In genomic region chr19:46896076-46896794, GRCh38 we compare ENCODE assay signal across 22 cellular contexts. TPM values are rescaled to one million over a fixed set of nuclear protein-coding genes. Genes with fewer than 3 reads are reported as not detected.
DNase-seq lines count a peak whose midpoint lies in the region; ATAC-seq and TF ChIP-seq lines count a peak whose summit lies in the region.
"Had no signal": no experiment of that assay in that cellular context is flagged by ENCODE, and none has a peak within 500 bp of the region (broad histone marks: within the 10 kb centered on the region; RNA-seq: fewer than 3 reads in every experiment).

No MANE protein-coding gene starts in this region.

- TF ChIP-seq CTCF in lower lobe of right lung (IDR thresholded peaks at IDR 0.05) (no peak), tibial nerve (IDR thresholded peaks at IDR 0.05) (no peak)

- H3K4me3 ChIP-seq in SJCRH30 (no peak overlapping the region), lower lobe of right lung (no peak overlapping the region), tibial nerve (no peak overlapping the region)
- H3K4me3 ChIP-seq: breast epithelium, GM12878, hepatocyte, SK-N-MC, smooth muscle cell had no signal

- DNase-seq in activated CD8-positive, alpha-beta memory T cell treated with anti-CD3 and anti-CD28 coated beads for 24 hours, result peak; percentile 26
- DNase-seq in activated CD8-positive, alpha-beta memory T cell treated with anti-CD3 and anti-CD28 coated beads, Interleukin-2, amount 10 ng/mL, durations not matched to agents 7 days and 5 days, result no peak
- peak; percentile 91 to 95 for DNase-seq in SJCRH30
- DNase-seq in lower lobe of right lung, result peak; percentile 64
- no peak for DNase-seq in tibial nerve (ENCODE audit: low spot score in 2 of 2)
- DNase-seq in cerebellar nuclear complex (lab: John Stamatoyannopoulos, UW), result no peak
- DNase-seq: activated effector memory CD4-positive, alpha-beta T cell treated with Interleukin-2 at 50 U/mL for 16 hours; C1 segment of cervical spinal cord; GDM1; mammary epithelial cell; naive thymus-derived CD4-positive, alpha-beta T cell; NCI-H2029 treated with DMSO at 0.1 percent for 48 hours; stimulated activated CD4-positive, alpha-beta T cell treated with anti-CD3 and anti-CD28 coated beads, Interleukin-4, amount 100 ng/mL, for 1 hour; T-helper 9 cell had no signal

- H3K4me1 ChIP-seq in SJCRH30 (peaks cover 21% of the 10 kb centered on the region), lower lobe of right lung (peaks cover 28% of the 10 kb centered on the region), tibial nerve (peaks cover 0 to 33% (median 13%) of the 10 kb centered on the region in 4 donors)

- H3K27me3 ChIP-seq in SJCRH30, result no peaks in the 10 kb centered on the region
- H3K27me3 ChIP-seq in lower lobe of right lung (ENCODE audit: low read depth), result no peaks in the 10 kb centered on the region
- no peaks in the 10 kb centered on the region for H3K27me3 ChIP-seq in tibial nerve
- H3K27me3 ChIP-seq: breast epithelium, hepatocyte had no signal

- H3K27ac ChIP-seq in SJCRH30 (no peak overlapping the region), lower lobe of right lung (peak overlapping the region; percentile 18), tibial nerve (no peak overlapping the region)
- H3K27ac ChIP-seq: breast epithelium, hepatocyte had no signal

- peaks cover 13% of the 10 kb centered on the region for H3K4me1 Mint-ChIP-seq in activated CD8-positive, alpha-beta memory T cell treated with anti-CD3 and anti-CD28 coated beads, Interleukin-2, amount 10 ng/mL, durations not matched to agents 7 days and 5 days

- no peak for ATAC-seq in activated CD8-positive, alpha-beta memory T cell treated with anti-CD3 and anti-CD28 coated beads, Interleukin-2, amount 10 ng/mL, durations not matched to agents 7 days and 5 days
- ATAC-seq in lower lobe of right lung (peak; percentile 65 to 85), GM18873 (IDR thresholded peaks at IDR 0.05; ENCODE audit: low FRiP score, unreplicated experiment) (no peak), HG02981 (IDR thresholded peaks at IDR 0.05; ENCODE audit: unreplicated experiment) (no peak)
- ATAC-seq: GM12878; naive thymus-derived CD4-positive, alpha-beta T cell had no signal

- intact Hi-C loops in lower lobe of right lung (cut with DNase I), result no loop called here

- H3K27me3 Mint-ChIP-seq in activated CD8-positive, alpha-beta memory T cell treated with anti-CD3 and anti-CD28 coated beads, Interleukin-2, amount 10 ng/mL, durations not matched to agents 7 days and 5 days, result no peaks in the 10 kb centered on the region
- H3K27me3 Mint-ChIP-seq: dendritic cell treated with granulocyte-macrophage colony-stimulating factor and Interleukin-4, amounts not matched to agents 40 ng/mL and 50 ng/mL, for 4 days; naive thymus-derived CD4-positive, alpha-beta T cell had no signal

- CTCF ChIA-PET in activated CD8-positive, alpha-beta memory T cell treated with anti-CD3 and anti-CD28 coated beads, Interleukin-2, amount 10 ng/mL, durations not matched to agents 7 days and 5 days (lab: Charles Lee), result interaction anchor here (0.7 to 1.2 kb wide), 2 partner anchors 8 to 142 kb away, joined by 3 to 5 read pairs; no protein-coding TSS in a partner anchor

- H3K9me3 ChIP-seq in SJCRH30 (replicated peaks), result no peaks in the 10 kb centered on the region
- no peaks in the 10 kb centered on the region for H3K9me3 ChIP-seq in lower lobe of right lung
- no peaks in the 10 kb centered on the region for H3K9me3 ChIP-seq in tibial nerve
- H3K9me3 ChIP-seq: breast epithelium had no signal

- H3K36me3 Mint-ChIP-seq in activated CD8-positive, alpha-beta memory T cell treated with anti-CD3 and anti-CD28 coated beads, Interleukin-2, amount 10 ng/mL, durations not matched to agents 7 days and 5 days, result peaks cover 3% of the 10 kb centered on the region

- H3K27ac Mint-ChIP-seq in activated CD8-positive, alpha-beta memory T cell treated with anti-CD3 and anti-CD28 coated beads, Interleukin-2, amount 10 ng/mL, durations not matched to agents 7 days and 5 days, result no peak overlapping the region
- H3K27ac Mint-ChIP-seq: dendritic cell treated with granulocyte-macrophage colony-stimulating factor and Interleukin-4, amounts not matched to agents 40 ng/mL and 50 ng/mL, for 4 days had no signal

- TF ChIP-seq EP300 in tibial nerve (IDR thresholded peaks at IDR 0.05), result no peak

- WGBS in tibial nerve, 2 donors, result 78% methylated on average over 10 of the region's 10 CpGs

- no peaks in the 10 kb centered on the region for H3K9me3 Mint-ChIP-seq in activated CD8-positive, alpha-beta memory T cell treated with anti-CD3 and anti-CD28 coated beads, Interleukin-2, amount 10 ng/mL, durations not matched to agents 7 days and 5 days (ENCODE audit: low read depth)
- H3K9me3 Mint-ChIP-seq: dendritic cell treated with granulocyte-macrophage colony-stimulating factor and Interleukin-4, amounts not matched to agents 40 ng/mL and 50 ng/mL, for 4 days; naive thymus-derived CD4-positive, alpha-beta T cell had no signal

- H3K36me3 ChIP-seq in SJCRH30 (no peaks in the 10 kb centered on the region; the same call in 1 of the 2 replicates), lower lobe of right lung (no peaks in the 10 kb centered on the region), tibial nerve (no peaks in the 10 kb centered on the region)
- H3K36me3 ChIP-seq: breast epithelium had no signal

- no peak for TF ChIP-seq POLR2A in tibial nerve (IDR thresholded peaks at IDR 0.05)

- no peak overlapping the region for H3K4me3 Mint-ChIP-seq in activated CD8-positive, alpha-beta memory T cell treated with anti-CD3 and anti-CD28 coated beads, Interleukin-2, amount 10 ng/mL, durations not matched to agents 7 days and 5 days
- H3K4me3 Mint-ChIP-seq: dendritic cell treated with granulocyte-macrophage colony-stimulating factor and Interleukin-4, amounts not matched to agents 40 ng/mL and 50 ng/mL, for 4 days; naive thymus-derived CD4-positive, alpha-beta T cell had no signal

RNA-seq across cellular contexts. Expression of gene ARHGAP35, which starts 35.4 kb away (rescaled TPM):
- total RNA-seq in activated CD8-positive, alpha-beta memory T cell treated with anti-CD3 and anti-CD28 coated beads, Interleukin-2, amount 10 ng/mL, durations not matched to agents 7 days and 5 days, result 10 to 100 TPM; 31.7 to 35.0 TPM
- 44.0 and 49.5 TPM in 2 replicates for total RNA-seq in SJCRH30 (2014; rRNA removed; shearing (Covaris generic))
- total RNA-seq in lower lobe of right lung (61.6 TPM), tibial nerve (10 to 100 TPM; 43.3 to 50.3 (median 48.6) TPM)

RNA-seq across cellular contexts. Expression of gene AP2S1, which starts 45.6 kb away (rescaled TPM):
- total RNA-seq in activated CD8-positive, alpha-beta memory T cell treated with anti-CD3 and anti-CD28 coated beads, Interleukin-2, amount 10 ng/mL, durations not matched to agents 7 days and 5 days, result 100 to 1,000 TPM; 134 to 139 TPM
- total RNA-seq in SJCRH30 (2014; rRNA removed; shearing (Covaris generic)), result 133 and 139 TPM in 2 replicates
- total RNA-seq in lower lobe of right lung (120 TPM), tibial nerve (100 to 1,000 TPM in 1 of 4 donors, 10 to 100 TPM in 3; 32.1 to 108 (median 64.6) TPM)

Comparison
In these comparisons a context has a peak if more than half of its experiments do, and no peak if none do; other contexts are left out.
1. DNase-seq: peak in activated CD8-positive, alpha-beta memory T cell treated with anti-CD3 and anti-CD28 coated beads for 24 hours (single experiment), SJCRH30 (2 of 2) and lower lobe of right lung (single experiment); none in activated CD8-positive, alpha-beta memory T cell treated with anti-CD3 and anti-CD28 coated beads, Interleukin-2, amount 10 ng/mL, durations not matched to agents 7 days and 5 days (single experiment), tibial nerve (0 of 2) and cerebellar nuclear complex (0 of 2).
2. ATAC-seq: peak in lower lobe of right lung (2 of 2); none in activated CD8-positive, alpha-beta memory T cell treated with anti-CD3 and anti-CD28 coated beads, Interleukin-2, amount 10 ng/mL, durations not matched to agents 7 days and 5 days (single experiment), GM18873 (single experiment) and HG02981 (single experiment).